11 cellular contexts compared by ENCODE assay signal in the genomic region with DNA sequence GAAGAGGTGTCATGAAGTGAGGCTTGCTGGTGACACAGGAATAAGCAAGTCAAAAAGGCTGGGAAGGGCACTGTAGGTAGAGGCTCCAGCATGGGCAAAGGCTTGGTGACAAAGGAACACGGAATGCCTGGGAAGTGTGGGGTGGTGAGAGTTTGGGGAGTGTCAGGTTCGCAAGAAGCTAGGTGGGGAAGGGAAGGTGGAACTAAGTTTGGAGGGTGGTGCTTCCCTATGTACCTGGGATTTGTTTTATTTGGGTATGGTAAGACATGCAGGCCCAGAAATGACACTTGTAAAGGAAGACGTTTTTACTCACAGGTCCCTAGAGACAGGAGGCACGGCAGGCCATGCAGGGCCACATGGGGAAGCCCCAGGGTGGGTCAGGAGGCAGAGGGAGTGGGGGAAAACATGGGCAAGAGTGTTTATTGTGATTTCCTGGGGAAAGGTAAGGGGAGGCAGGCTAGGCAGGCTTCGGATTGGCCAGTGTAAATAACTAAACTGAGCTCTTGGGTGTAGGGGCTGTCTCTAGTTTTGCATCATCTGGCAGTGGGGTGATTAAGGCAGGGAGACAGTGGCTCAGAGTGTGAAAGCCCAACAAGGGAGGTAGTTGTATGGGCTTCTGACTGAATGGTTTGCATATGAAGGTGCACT. TPM values are rescaled to one million over a fixed set of nuclear protein-coding genes. Genes with fewer than 3 reads are reported as not detected.
DNase-seq lines count a peak whose midpoint lies in the region; ATAC-seq lines count a peak whose summit lies in the region.
"Had no signal": no experiment of that assay in that cellular context is flagged by ENCODE, and none has a peak within 500 bp of the region (broad histone marks: within the 10 kb centered on the region; RNA-seq: fewer than 3 reads in every experiment).

No MANE protein-coding gene starts in this region.

- peak overlapping the region; percentile 31 for H3K23ac ChIP-seq in neuronal stem cell (ENCODE audit: low read depth, low read length, poor library complexity)

- H3K79me1 ChIP-seq in neuronal stem cell (ENCODE audit: low read depth, low read length) = no peaks in the 10 kb centered on the region

- H2BK15ac ChIP-seq in neuronal stem cell (ENCODE audit: low read length) = no peak overlapping the region

- H3K18ac ChIP-seq in neuronal stem cell (ENCODE audit: low read length) = no peak overlapping the region

- H2BK12ac ChIP-seq in neuronal stem cell (ENCODE audit: low read length) = no peak overlapping the region

- intact Hi-C loops in Right ventricle myocardium superior (cut with DNase I) = loop anchor here (10.0 kb wide), 1 partner anchor 145 kb away; no protein-coding TSS in a partner anchor

- peaks cover 0 to 3% of the 10 kb centered on the region in 2 donors for H3K9me3 ChIP-seq in neuronal stem cell (replicated peaks in 1 of 2; ENCODE audit: control insufficient read depth in 2 of 2, insufficient read depth in 1 of 2, low read depth in 1 of 2, low read length in 2 of 2)
- H3K9me3 ChIP-seq: esophagus muscularis mucosa had no signal

- no peak overlapping the region for H2BK120ac ChIP-seq in neuronal stem cell (ENCODE audit: low read depth, low read length)

- H3K36me3 ChIP-seq in neuronal stem cell (replicated peaks in 1 of 2; ENCODE audit: control insufficient read depth in 2 of 2, insufficient read depth in 2 of 2, low read length in 2 of 2) = no peaks in the 10 kb centered on the region
- H3K36me3 ChIP-seq: esophagus muscularis mucosa had no signal

- DNase-seq in neuronal stem cell (ENCODE audit: low spot score) = no peak
- DNase-seq in Right ventricle myocardium superior = no peak
- no peak for DNase-seq in GF-D8 (lab: John Stamatoyannopoulos, UW)
- DNase-seq in SIG-M5 (lab: John Stamatoyannopoulos, UW) = no peak
- DNase-seq in hepatic stellate cell (ENCODE audit: low spot score) = no peak
- DNase-seq: activated CD8-positive, alpha-beta memory T cell treated with anti-CD3 and anti-CD28 coated beads, Interleukin-2, amount 10 ng/mL, durations not matched to agents 7 days and 5 days; NCI-H82 had no signal

- H3K9ac ChIP-seq in neuronal stem cell (ENCODE audit: low read depth, low read length, poor library complexity) = no peak overlapping the region

- H4K8ac ChIP-seq in neuronal stem cell (ENCODE audit: low read depth, low read length) = peak overlapping the region; percentile 43

- no CpG with 5 or more reads among the region's 5 CpGs for WGBS in neuronal stem cell (ENCODE audit: extremely low coverage in 2 of 2, insufficient read length in 2 of 2, insufficient replicate concordance in 1 of 2), 2 donors

- H3K27ac ChIP-seq in neuronal stem cell (replicated peaks; ENCODE audit: low read length) = no peak overlapping the region
- H3K27ac ChIP-seq: esophagus muscularis mucosa had no signal

- no peak overlapping the region for H2BK5ac ChIP-seq in neuronal stem cell (ENCODE audit: low read length)

- H3K4ac ChIP-seq in neuronal stem cell (ENCODE audit: low read length) = no peak overlapping the region

- H3K4me3 ChIP-seq in neuronal stem cell (ENCODE audit: low read length in 2 of 2) = no peak overlapping the region
- H3K4me3 ChIP-seq: esophagus muscularis mucosa had no signal

- H3K14ac ChIP-seq in neuronal stem cell (ENCODE audit: low read length) = no peak overlapping the region

- no peak overlapping the region for H3K4me2 ChIP-seq in neuronal stem cell (ENCODE audit: insufficient read depth, low read length, poor library complexity, severe bottlenecking)

- ATAC-seq in GM18907 (IDR thresholded peaks at IDR 0.05; ENCODE audit: unreplicated experiment) (peak; percentile 97), GM21723 (IDR thresholded peaks at IDR 0.05; ENCODE audit: unreplicated experiment) (peak; percentile 93), HG03135 (IDR thresholded peaks at IDR 0.05; ENCODE audit: unreplicated experiment) (peak; percentile 89), Right ventricle myocardium superior (ENCODE audit: poor library complexity) (no peak)
- ATAC-seq: activated CD8-positive, alpha-beta memory T cell treated with anti-CD3 and anti-CD28 coated beads, Interleukin-2, amount 10 ng/mL, durations not matched to agents 7 days and 5 days had no signal

- no peak overlapping the region for H2AK5ac ChIP-seq in neuronal stem cell (ENCODE audit: low read depth, low read length)

- H3K27me3 ChIP-seq in neuronal stem cell (ENCODE audit: control insufficient read depth in 3 of 3, insufficient read depth in 3 of 3, low read depth in 1 of 3, low read length in 3 of 3) = no peaks in the 10 kb centered on the region

- H3K4me1 ChIP-seq in neuronal stem cell (ENCODE audit: control insufficient read depth in 2 of 2, insufficient read depth in 1 of 2, low read depth in 1 of 2, low read length in 2 of 2) = no peaks in the 10 kb centered on the region
- H3K4me1 ChIP-seq: esophagus muscularis mucosa had no signal

- H4K91ac ChIP-seq in neuronal stem cell (ENCODE audit: low read depth, low read length, poor library complexity) = no peak overlapping the region

- no peak overlapping the region for H2AFZ ChIP-seq in neuronal stem cell (ENCODE audit: low read length)

RNA-seq across cellular contexts. Expression of gene SH2D4B, which starts 52.1 kb away (rescaled TPM):
- 0.04 TPM for polyA plus RNA-seq in neuronal stem cell (2013, experiment 1 of 2)
- 0.04 TPM for polyA plus RNA-seq in neuronal stem cell (2013, experiment 2 of 2)
- total RNA-seq in Right ventricle myocardium superior = not detected
